ENCODE assay signal across 5 cellular contexts in genomic region chr7:52352019-52352418, GRCh38.
"Had no signal": no experiment of that assay in that cellular context is flagged by ENCODE, and none has a peak within 500 bp of the region (broad histone marks: within the 10 kb centered on the region; RNA-seq: fewer than 3 reads in every experiment).

No MANE protein-coding gene starts in this region.

- H3K4me3 Mint-ChIP-seq: GM23338, H9 had no signal

- DNase-seq: H9, HCEC 1CT, IMR-90 had no signal

- H3K4me1 Mint-ChIP-seq: GM23338, H9 had no signal

- H3K27ac Mint-ChIP-seq: GM23338, H9 had no signal

- H3K9me3 Mint-ChIP-seq: GM23338, H9 had no signal

- ATAC-seq: GM23338, K562 had no signal
